1 cellular context compared by ENCODE assay signal in the genomic region with DNA sequence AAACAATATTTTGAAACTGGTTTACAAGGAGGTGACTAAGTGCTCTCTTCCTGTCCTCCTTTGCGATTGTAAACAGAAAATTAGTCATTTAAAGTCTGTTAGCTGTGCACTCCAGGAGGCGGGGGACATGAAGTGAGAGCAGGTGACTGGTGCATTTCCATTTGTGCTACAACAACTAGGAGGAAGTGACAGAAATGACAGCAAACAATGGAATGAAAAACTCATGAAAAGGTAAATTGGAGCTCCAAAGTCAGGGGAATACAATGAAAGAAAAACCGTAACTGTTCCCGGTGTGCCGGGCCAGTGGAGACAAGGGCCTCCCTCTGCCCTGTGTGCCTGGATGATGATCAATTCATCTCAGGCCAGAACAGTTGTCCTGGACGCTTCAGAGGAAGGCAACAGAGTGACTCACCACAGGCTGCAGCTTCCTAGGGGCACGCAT.
TF ChIP-seq lines count a peak whose summit lies in the region.

No MANE protein-coding gene starts in this region.

TF ChIP-seq in H1, 55 proteins besides CTCF, POLR2A, EP300 and RAD21 (continued from another document):
- TF ChIP-seq, protein P1, sequence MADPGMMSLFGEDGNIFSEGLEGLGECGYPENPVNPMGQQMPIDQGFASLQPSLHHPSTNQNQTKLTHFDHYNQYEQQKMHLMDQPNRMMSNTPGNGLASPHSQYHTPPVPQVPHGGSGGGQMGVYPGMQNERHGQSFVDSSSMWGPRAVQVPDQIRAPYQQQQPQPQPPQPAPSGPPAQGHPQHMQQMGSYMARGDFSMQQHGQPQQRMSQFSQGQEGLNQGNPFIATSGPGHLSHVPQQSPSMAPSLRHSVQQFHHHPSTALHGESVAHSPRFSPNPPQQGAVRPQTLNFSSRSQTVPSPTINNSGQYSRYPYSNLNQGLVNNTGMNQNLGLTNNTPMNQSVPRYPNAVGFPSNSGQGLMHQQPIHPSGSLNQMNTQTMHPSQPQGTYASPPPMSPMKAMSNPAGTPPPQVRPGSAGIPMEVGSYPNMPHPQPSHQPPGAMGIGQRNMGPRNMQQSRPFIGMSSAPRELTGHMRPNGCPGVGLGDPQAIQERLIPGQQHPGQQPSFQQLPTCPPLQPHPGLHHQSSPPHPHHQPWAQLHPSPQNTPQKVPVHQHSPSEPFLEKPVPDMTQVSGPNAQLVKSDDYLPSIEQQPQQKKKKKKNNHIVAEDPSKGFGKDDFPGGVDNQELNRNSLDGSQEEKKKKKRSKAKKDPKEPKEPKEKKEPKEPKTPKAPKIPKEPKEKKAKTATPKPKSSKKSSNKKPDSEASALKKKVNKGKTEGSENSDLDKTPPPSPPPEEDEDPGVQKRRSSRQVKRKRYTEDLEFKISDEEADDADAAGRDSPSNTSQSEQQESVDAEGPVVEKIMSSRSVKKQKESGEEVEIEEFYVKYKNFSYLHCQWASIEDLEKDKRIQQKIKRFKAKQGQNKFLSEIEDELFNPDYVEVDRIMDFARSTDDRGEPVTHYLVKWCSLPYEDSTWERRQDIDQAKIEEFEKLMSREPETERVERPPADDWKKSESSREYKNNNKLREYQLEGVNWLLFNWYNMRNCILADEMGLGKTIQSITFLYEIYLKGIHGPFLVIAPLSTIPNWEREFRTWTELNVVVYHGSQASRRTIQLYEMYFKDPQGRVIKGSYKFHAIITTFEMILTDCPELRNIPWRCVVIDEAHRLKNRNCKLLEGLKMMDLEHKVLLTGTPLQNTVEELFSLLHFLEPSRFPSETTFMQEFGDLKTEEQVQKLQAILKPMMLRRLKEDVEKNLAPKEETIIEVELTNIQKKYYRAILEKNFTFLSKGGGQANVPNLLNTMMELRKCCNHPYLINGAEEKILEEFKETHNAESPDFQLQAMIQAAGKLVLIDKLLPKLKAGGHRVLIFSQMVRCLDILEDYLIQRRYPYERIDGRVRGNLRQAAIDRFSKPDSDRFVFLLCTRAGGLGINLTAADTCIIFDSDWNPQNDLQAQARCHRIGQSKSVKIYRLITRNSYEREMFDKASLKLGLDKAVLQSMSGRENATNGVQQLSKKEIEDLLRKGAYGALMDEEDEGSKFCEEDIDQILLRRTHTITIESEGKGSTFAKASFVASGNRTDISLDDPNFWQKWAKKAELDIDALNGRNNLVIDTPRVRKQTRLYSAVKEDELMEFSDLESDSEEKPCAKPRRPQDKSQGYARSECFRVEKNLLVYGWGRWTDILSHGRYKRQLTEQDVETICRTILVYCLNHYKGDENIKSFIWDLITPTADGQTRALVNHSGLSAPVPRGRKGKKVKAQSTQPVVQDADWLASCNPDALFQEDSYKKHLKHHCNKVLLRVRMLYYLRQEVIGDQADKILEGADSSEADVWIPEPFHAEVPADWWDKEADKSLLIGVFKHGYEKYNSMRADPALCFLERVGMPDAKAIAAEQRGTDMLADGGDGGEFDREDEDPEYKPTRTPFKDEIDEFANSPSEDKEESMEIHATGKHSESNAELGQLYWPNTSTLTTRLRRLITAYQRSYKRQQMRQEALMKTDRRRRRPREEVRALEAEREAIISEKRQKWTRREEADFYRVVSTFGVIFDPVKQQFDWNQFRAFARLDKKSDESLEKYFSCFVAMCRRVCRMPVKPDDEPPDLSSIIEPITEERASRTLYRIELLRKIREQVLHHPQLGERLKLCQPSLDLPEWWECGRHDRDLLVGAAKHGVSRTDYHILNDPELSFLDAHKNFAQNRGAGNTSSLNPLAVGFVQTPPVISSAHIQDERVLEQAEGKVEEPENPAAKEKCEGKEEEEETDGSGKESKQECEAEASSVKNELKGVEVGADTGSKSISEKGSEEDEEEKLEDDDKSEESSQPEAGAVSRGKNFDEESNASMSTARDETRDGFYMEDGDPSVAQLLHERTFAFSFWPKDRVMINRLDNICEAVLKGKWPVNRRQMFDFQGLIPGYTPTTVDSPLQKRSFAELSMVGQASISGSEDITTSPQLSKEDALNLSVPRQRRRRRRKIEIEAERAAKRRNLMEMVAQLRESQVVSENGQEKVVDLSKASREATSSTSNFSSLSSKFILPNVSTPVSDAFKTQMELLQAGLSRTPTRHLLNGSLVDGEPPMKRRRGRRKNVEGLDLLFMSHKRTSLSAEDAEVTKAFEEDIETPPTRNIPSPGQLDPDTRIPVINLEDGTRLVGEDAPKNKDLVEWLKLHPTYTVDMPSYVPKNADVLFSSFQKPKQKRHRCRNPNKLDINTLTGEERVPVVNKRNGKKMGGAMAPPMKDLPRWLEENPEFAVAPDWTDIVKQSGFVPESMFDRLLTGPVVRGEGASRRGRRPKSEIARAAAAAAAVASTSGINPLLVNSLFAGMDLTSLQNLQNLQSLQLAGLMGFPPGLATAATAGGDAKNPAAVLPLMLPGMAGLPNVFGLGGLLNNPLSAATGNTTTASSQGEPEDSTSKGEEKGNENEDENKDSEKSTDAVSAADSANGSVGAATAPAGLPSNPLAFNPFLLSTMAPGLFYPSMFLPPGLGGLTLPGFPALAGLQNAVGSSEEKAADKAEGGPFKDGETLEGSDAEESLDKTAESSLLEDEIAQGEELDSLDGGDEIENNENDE (IDR thresholded peaks at IDR 0.05; ENCODE audit: insufficient replicate concordance, low read length) = no peak
- TF ChIP-seq CBX8 (IDR thresholded peaks at IDR 0.05; ENCODE audit: borderline replicate concordance, low read depth, low read length) = no peak
- TF ChIP-seq SRF (IDR thresholded peaks at IDR 0.05; ENCODE audit: low read depth, low read length) = no peak
- no peak for TF ChIP-seq TEAD4 (IDR thresholded peaks at IDR 0.05; ENCODE audit: low read depth, low read length)
- no peak for TF ChIP-seq RFX5 (IDR thresholded peaks at IDR 0.05; ENCODE audit: borderline replicate concordance, low read depth, low read length)
- TF ChIP-seq, protein P2, sequence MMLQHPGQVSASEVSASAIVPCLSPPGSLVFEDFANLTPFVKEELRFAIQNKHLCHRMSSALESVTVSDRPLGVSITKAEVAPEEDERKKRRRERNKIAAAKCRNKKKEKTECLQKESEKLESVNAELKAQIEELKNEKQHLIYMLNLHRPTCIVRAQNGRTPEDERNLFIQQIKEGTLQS (IDR thresholded peaks at IDR 0.05; ENCODE audit: insufficient read depth, low read depth, low read length) = no peak
- TF ChIP-seq KDM4A (IDR thresholded peaks at IDR 0.05; ENCODE audit: low read depth, low read length, severe bottlenecking) = no peak
- no peak for TF ChIP-seq HDAC2 (IDR thresholded peaks at IDR 0.05; ENCODE audit: borderline replicate concordance in 1 of 2, low read depth in 2 of 2, low read length in 2 of 2)
- no peak for TF ChIP-seq POLR2AphosphoS5 (IDR thresholded peaks at IDR 0.05; ENCODE audit: low read depth, low read length)
- TF ChIP-seq CBX5 (IDR thresholded peaks at IDR 0.05; ENCODE audit: low read depth, low read length) = no peak
- no peak for TF ChIP-seq SP2 (IDR thresholded peaks at IDR 0.05; ENCODE audit: low read length)
- TF ChIP-seq MAFK (IDR thresholded peaks at IDR 0.05; ENCODE audit: low read depth, low read length) = no peak
- no peak for TF ChIP-seq TAF7 (optimal IDR thresholded peaks at IDR 0.05; ENCODE audit: borderline replicate concordance, low read depth, low read length)
- no peak for TF ChIP-seq SUZ12 (IDR thresholded peaks at IDR 0.05; ENCODE audit: low read length)
- no peak for TF ChIP-seq CHD2 (IDR thresholded peaks at IDR 0.05; ENCODE audit: low read length)
